ENCODE assay signal across 10 cellular contexts in genomic region chr1:210196266-210196665, GRCh38. TPM values are rescaled to one million over a fixed set of nuclear protein-coding genes. Genes with fewer than 3 reads are reported as not detected.
"Had no signal": no experiment of that assay in that cellular context is flagged by ENCODE, and none has a peak within 500 bp of the region (broad histone marks: within the 10 kb centered on the region; RNA-seq: fewer than 3 reads in every experiment).

No MANE protein-coding gene starts in this region.

RNA-seq across cellular contexts. Expression of gene SERTAD4, which starts 36.3 kb away (rescaled TPM):
- total RNA-seq: activated CD4-positive, alpha-beta memory T cell treated with anti-CD3 and anti-CD28 coated beads, Interleukin-2, amount 10 ng/mL, durations not matched to agents 7 days and 5 days; activated CD4-positive, alpha-beta T cell treated with anti-CD3 and anti-CD28 coated beads for 36 hours; activated CD4-positive, alpha-beta T cell treated with anti-CD3 and anti-CD28 coated beads, Interleukin-2, amount 10 ng/mL, durations not matched to agents 7 days and 5 days; activated CD8-positive, alpha-beta memory T cell treated with anti-CD3 and anti-CD28 coated beads, Interleukin-2, amount 10 ng/mL, durations not matched to agents 7 days and 5 days; activated CD8-positive, alpha-beta T cell treated with anti-CD3 and anti-CD28 coated beads, Interleukin-2, amount 10 ng/mL, durations not matched to agents 7 days and 5 days; activated naive CD8-positive, alpha-beta T cell treated with anti-CD3 and anti-CD28 coated beads, Interleukin-2, amount 10 ng/mL, durations not matched to agents 7 days and 5 days; activated T-helper 2 cell treated with anti-CD3 and anti-CD28 coated beads, Interferon-gamma antibody, Interleukin-2, Interleukin-4, amounts not matched to agents 10 μg/mL and 5 μg/mL and 100 μg/mL, durations not matched to agents 14 hours and 24 hours and 36 hours; T-helper 1 cell treated with Interleukin-12 subunit alpha and Interleukin-12 subunit beta and Interleukin-4 antibody, amounts not matched to agents 30 ng/mL and 1 ng/mL, for 36 hours; T-helper 17 cell; T-helper 2 cell treated with Interferon-gamma antibody and Interleukin-4, amounts not matched to agents 100 ng/mL and 5 ng/mL, for 36 hours had no signal
